ENCODE assay signal across 27 cellular contexts in genomic region chr19:19654441-19654840, GRCh38. TPM values are rescaled to one million over a fixed set of nuclear protein-coding genes. Genes with fewer than 3 reads are reported as not detected.
"Had no signal": no experiment of that assay in that cellular context is flagged by ENCODE, and none has a peak within 500 bp of the region (broad histone marks: within the 10 kb centered on the region; RNA-seq: fewer than 3 reads in every experiment).

No MANE protein-coding gene starts in this region.

- H3K4me1 ChIP-seq: body of pancreas, colonic mucosa, gastrocnemius medialis, pancreas, prostate gland had no signal

- H3K9me3 Mint-ChIP-seq: activated B cell treated with CpG ODN at 0.5 μM for 24 hours; activated CD8-positive, alpha-beta T cell treated with anti-CD3 and anti-CD28 coated beads for 36 hours; activated T-helper 2 cell treated with anti-CD3 and anti-CD28 coated beads, Interferon-gamma antibody, Interleukin-2, Interleukin-4, amounts not matched to agents 10 μg/mL and 5 μg/mL and 100 μg/mL, durations not matched to agents 14 hours and 24 hours and 36 hours; nephron; T-helper 2 cell treated with Interferon-gamma antibody and Interleukin-4, amounts not matched to agents 5 μg/mL and 100 μg/mL, for 36 hours had no signal

- ATAC-seq: activated CD8-positive, alpha-beta T cell treated with anti-CD3 and anti-CD28 coated beads for 36 hours; body of pancreas; gastrocnemius medialis; left colon; pancreas had no signal

- DNase-seq: activated B cell treated with CpG ODN at 0.5 μM for 24 hours; activated CD4-positive, alpha-beta T cell treated with anti-CD3 and anti-CD28 coated beads, Interleukin-2, amount 50 U/mL, for 1 hour; activated CD8-positive, alpha-beta T cell treated with anti-CD3 and anti-CD28 coated beads for 36 hours; activated T-cell treated with anti-CD3 and anti-CD28 coated beads, Interleukin-2, amount 50 U/mL, for 48 hours; body of pancreas; cerebellar nuclear complex; colonic mucosa; effector CD8-positive, alpha-beta T cell; erythroblast; gastrocnemius medialis; glutamatergic neuron; hippocampal formation; mammary epithelial cell; retina; stimulated activated naive CD4-positive, alpha-beta T cell treated with Interleukin-2 at 50 U/mL for 16 hours; T-helper 1 cell had no signal

- H3K27me3 ChIP-seq: body of pancreas, cardiac muscle cell, colonic mucosa, gastrocnemius medialis, neutrophil, pancreas, tibial nerve had no signal

- H3K27ac Mint-ChIP-seq: activated B cell treated with CpG ODN at 0.5 μM for 24 hours; activated CD8-positive, alpha-beta T cell treated with anti-CD3 and anti-CD28 coated beads for 36 hours; activated naive CD8-positive, alpha-beta T cell; activated T-helper 2 cell treated with anti-CD3 and anti-CD28 coated beads, Interferon-gamma antibody, Interleukin-2, Interleukin-4, amounts not matched to agents 10 μg/mL and 5 μg/mL and 100 μg/mL, durations not matched to agents 14 hours and 24 hours and 36 hours; nephron; T-helper 2 cell treated with Interferon-gamma antibody and Interleukin-4, amounts not matched to agents 5 μg/mL and 100 μg/mL, for 36 hours had no signal

- H3K4me3 ChIP-seq: body of pancreas, cardiac muscle cell, colonic mucosa, gastrocnemius medialis, pancreas, prostate gland, tibial nerve had no signal

- H3K9me3 ChIP-seq: body of pancreas, colonic mucosa, gastrocnemius medialis, neutrophil, pancreas, prostate gland, tibial nerve had no signal

- H3K27ac ChIP-seq: body of pancreas, cardiac muscle cell, colonic mucosa, gastrocnemius medialis, neutrophil, pancreas, prostate gland, tibial nerve had no signal

RNA-seq across cellular contexts. Expression of gene PBX4, which starts 36.0 kb away (rescaled TPM):
- total RNA-seq: dermis microvascular lymphatic vessel endothelial cell, gastrocnemius medialis had no signal
